In genomic region chr1:27299385-27300252, GRCh38 we compare ENCODE assay signal across 7 cellular contexts. TPM values are rescaled to one million over a fixed set of nuclear protein-coding genes. Genes with fewer than 3 reads are reported as not detected.
DNase-seq lines count a peak whose midpoint lies in the region; ATAC-seq and TF ChIP-seq lines count a peak whose summit lies in the region.

No MANE protein-coding gene starts in this region.

- H3K4me2 ChIP-seq in mammary epithelial cell (ENCODE audit: insufficient read depth, low read depth, low read length) (peak overlapping the region; percentile 43), MM.1S (ENCODE audit: low read depth, low read length) (no peak overlapping the region)

- peak overlapping the region; percentile 86 for H3K27ac ChIP-seq in mammary epithelial cell (ENCODE audit: insufficient read depth, low read depth, low read length)
- peak overlapping the region; percentile 39 to 75 (median 60) for H3K27ac ChIP-seq in spleen
- no peak overlapping the region for H3K27ac ChIP-seq in MM.1S (ENCODE audit: low read length)

- H3K27me3 ChIP-seq in mammary epithelial cell (ENCODE audit: insufficient read depth, low read length) (no peaks in the 10 kb centered on the region), spleen (replicated peaks in 1 of 7) (no peaks in the 10 kb centered on the region), MM.1S (replicated peaks; ENCODE audit: insufficient read depth, low read length) (no peaks in the 10 kb centered on the region)

- DNase-seq in Kasumi-1 (lab: John Stamatoyannopoulos, UW) (peak; percentile 53 to 64), mammary epithelial cell (peak; percentile 97), islet precursor cell (peak; percentile 100), spleen (no peak), MM.1S (no peak), activated T-cell treated with anti-CD3 and anti-CD28 coated beads for 4 hours (no peak)

- H3F3A ChIP-seq in MM.1S (ENCODE audit: insufficient read depth, low read length): no peaks in the 10 kb centered on the region

- peaks cover 28% of the 10 kb centered on the region for H3K4me1 ChIP-seq in mammary epithelial cell (ENCODE audit: insufficient read depth, low read length)
- H3K4me1 ChIP-seq in spleen: peaks cover 7 to 39% (median 19%) of the 10 kb centered on the region in 6 donors
- no peaks in the 10 kb centered on the region for H3K4me1 ChIP-seq in MM.1S (ENCODE audit: low read length)

- intact Hi-C loops in mammary epithelial cell (cut with micrococcal nuclease) (loop anchor here (1.0 to 2.0 kb wide), 5 partner anchors 33 to 364 kb away; partner anchors contain the start of gene SYTL1), spleen (cut with DNase I; ENCODE audit: low total_unique reads) (loop anchor here (2.0 kb wide), 2 partner anchors 93 to 307 kb away; partner anchors contain the start of gene GPR3)

- CTCF ChIA-PET in mammary epithelial cell (lab: Charles Lee; ENCODE audit: low non-redundant PET): interaction anchor here (0.5 to 1.6 kb wide), 9 partner anchors 17 to 339 kb away, joined by 3 to 17 read pairs (median 4); partner anchors contain the start of genes KDF1 and MAP3K6

- 7% methylated on average over 13 of the region's 14 CpGs for WGBS in mammary epithelial cell (ENCODE audit: low coverage, missing lambda C conversion rate)
- WGBS in spleen, 5 donors: 69 to 89% (median 71%) methylated on average over 10 to 14 of the region's 14 CpGs

- H3K9ac ChIP-seq in mammary epithelial cell (ENCODE audit: insufficient read depth, low read length) (peak overlapping the region; percentile 47), MM.1S (ENCODE audit: low read length) (no peak overlapping the region)

- H3K4me3 ChIP-seq in mammary epithelial cell (replicated peaks in 1 of 3; ENCODE audit: insufficient read depth in 1 of 3, low read depth in 2 of 3, low read length in 3 of 3) (no peak overlapping the region), spleen (no peak overlapping the region), MM.1S (ENCODE audit: low read length) (no peak overlapping the region)

- no peak for TF ChIP-seq CTCF in mammary epithelial cell (conservative IDR thresholded peaks at IDR 0.05 in 1 of 2, IDR thresholded peaks at IDR 0.05 in 1 of 2; ENCODE audit: extremely low read depth in 1 of 2, insufficient read depth in 1 of 2, low read depth in 1 of 2, low read length in 2 of 2)
- no peak for TF ChIP-seq CTCF in spleen (IDR thresholded peaks at IDR 0.05 in 8 of 11, conservative IDR thresholded peaks at IDR 0.05 in 3 of 11)
- no peak for TF ChIP-seq CTCF in MM.1S (IDR thresholded peaks at IDR 0.05; ENCODE audit: low read length)

- H3K36me3 ChIP-seq in mammary epithelial cell (ENCODE audit: insufficient read depth, low read length) (peaks cover 5% of the 10 kb centered on the region), spleen (peaks cover 0 to 99% (median 82%) of the 10 kb centered on the region in 6 donors), MM.1S (replicated peaks; ENCODE audit: insufficient read depth, low read length) (no peaks in the 10 kb centered on the region)

- no peaks in the 10 kb centered on the region for H3K9me2 ChIP-seq in MM.1S (replicated peaks; ENCODE audit: insufficient read depth, low read length)

- in situ Hi-C loops in mammary epithelial cell (cut with MboI; ENCODE audit: low sequenced_read_pairs in 2 of 2): loop anchor here (5.0 kb wide), 1 partner anchor 88 kb away; no protein-coding TSS in a partner anchor

- no peaks in the 10 kb centered on the region for H3K9me3 ChIP-seq in mammary epithelial cell (replicated peaks; ENCODE audit: insufficient read depth, low read length)
- H3K9me3 ChIP-seq in spleen: no peaks in the 10 kb centered on the region
- H3K9me3 ChIP-seq in MM.1S (replicated peaks; ENCODE audit: insufficient read depth, low read length): no peaks in the 10 kb centered on the region

- H4K20me1 ChIP-seq in mammary epithelial cell (ENCODE audit: insufficient read depth, low read length) (no peaks in the 10 kb centered on the region), MM.1S (ENCODE audit: insufficient read depth, low read length) (no peaks in the 10 kb centered on the region)

- BruUV-seq in mammary epithelial cell (replicated peaks; lab: Mats Ljungman, UMichigan): TSS peak; percentile 60

- H3K79me2 ChIP-seq in mammary epithelial cell (ENCODE audit: insufficient read depth, low read length) (no peaks in the 10 kb centered on the region), MM.1S (ENCODE audit: low read length) (no peaks in the 10 kb centered on the region)

- no peak for ATAC-seq in HG02571 (IDR thresholded peaks at IDR 0.05; ENCODE audit: unreplicated experiment)

- dilution Hi-C loops in mammary epithelial cell (cut with HindIII; ENCODE audit: low sequenced_read_pairs): loop anchor here (25.0 kb wide), 1 partner anchor 262 kb away; no protein-coding TSS in a partner anchor

- no peak for TF ChIP-seq POLR2A in spleen (IDR thresholded peaks at IDR 0.05)

- H2AFZ ChIP-seq in mammary epithelial cell (ENCODE audit: low read depth, low read length) (peak overlapping the region; percentile 71), MM.1S (ENCODE audit: low read length) (no peak overlapping the region)

RNA-seq across cellular contexts. Expression of gene TMEM222, which starts 22.3 kb away (rescaled TPM):
- total RNA-seq in mammary epithelial cell (10 to 100 TPM; 23.0 to 39.9 TPM), spleen (10 to 100 TPM; 25.4 to 33.2 (median 31.6) TPM)
- polyA plus RNA-seq in mammary epithelial cell (50.2 TPM), spleen (10 to 100 TPM; 31.4 to 38.9 (median 34.1) TPM)
- 32.0 TPM for polyA minus RNA-seq in mammary epithelial cell

RNA-seq across cellular contexts. Expression of gene SYTL1, which starts 42.2 kb away (rescaled TPM):
- 10 to 100 TPM; 63.3 to 91.8 TPM for total RNA-seq in mammary epithelial cell
- 33.0 TPM for polyA plus RNA-seq in mammary epithelial cell
- 14.8 TPM for polyA minus RNA-seq in mammary epithelial cell
- total RNA-seq in spleen: 10 to 100 TPM; 54.9 to 97.0 (median 63.2) TPM
- 100 to 1,000 TPM; 111 to 208 (median 159) TPM for polyA plus RNA-seq in spleen

Comparison
In these comparisons a context has a peak if more than half of its experiments do, and no peak if none do; other contexts are left out.
1. DNase-seq: peak in Kasumi-1 (2 of 2), mammary epithelial cell (single experiment) and islet precursor cell (single experiment); none in spleen (single experiment), MM.1S (single experiment) and activated T-cell treated with anti-CD3 and anti-CD28 coated beads for 4 hours (single experiment).